ENCODE assay signal across 9 cellular contexts in the genomic region with DNA sequence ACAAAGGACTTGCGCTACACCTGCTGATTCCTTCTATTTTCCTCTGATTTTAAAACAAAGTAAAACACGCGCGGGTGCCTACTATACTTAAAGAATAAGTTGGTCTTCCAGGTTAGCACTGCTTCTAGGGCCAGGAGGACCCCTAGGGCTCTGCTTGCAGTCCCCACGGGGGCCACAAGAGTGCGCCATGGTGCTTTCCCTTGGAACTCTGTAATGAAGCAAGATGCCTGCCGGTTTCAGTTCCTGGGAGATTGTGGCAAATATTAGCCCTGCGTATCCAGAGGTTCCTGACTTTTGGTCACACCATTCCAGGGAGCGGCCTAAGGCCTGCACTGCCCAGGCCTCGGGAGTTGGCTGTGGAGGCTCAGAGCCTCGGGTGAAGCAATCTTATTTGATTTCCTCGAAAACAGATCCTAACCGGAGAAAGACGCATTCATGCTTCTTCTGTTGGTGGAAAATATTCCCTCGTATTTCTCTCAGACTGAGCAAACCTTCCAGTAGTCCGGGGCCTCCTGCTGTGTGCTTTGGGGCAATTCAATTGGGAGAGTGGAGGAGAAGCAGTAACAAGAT. TPM values are rescaled to one million over a fixed set of nuclear protein-coding genes. Genes with fewer than 3 reads are reported as not detected.
DNase-seq lines count a peak whose midpoint lies in the region; ATAC-seq, FAIRE-seq and TF ChIP-seq lines count a peak whose summit lies in the region.
"Had no signal": no experiment of that assay in that cellular context is flagged by ENCODE, and none has a peak within 500 bp of the region (broad histone marks: within the 10 kb centered on the region; RNA-seq: fewer than 3 reads in every experiment).

No MANE protein-coding gene starts in this region.

- intact Hi-C loops in gastrocnemius medialis (cut with DNase I; ENCODE audit: low total_unique reads), result no loop called here

- H3K27ac ChIP-seq in astrocyte (ENCODE audit: low read depth, low read length) (no peak overlapping the region), gastrocnemius medialis (no peak overlapping the region)

- peak; percentile 46 for DNase-seq in NK-92 treated with Interleukin-12 subunit alpha and Interleukin-12 subunit beta, amount 100 ng/mL, for 24 hours (lab: John Stamatoyannopoulos, UW)
- DNase-seq in NK-92 (lab: John Stamatoyannopoulos, UW; ENCODE audit: unreplicated experiment), result no peak
- DNase-seq in NCI-H128 (lab: John Stamatoyannopoulos, UW; ENCODE audit: unreplicated experiment), result peak; percentile 30
- peak; percentile 16 for DNase-seq in T follicular helper cell (ENCODE audit: low read depth)
- DNase-seq in astrocyte (ENCODE audit: low read depth), result peak; percentile 45
- peak in 50 of 51 donors; percentile 4 to 78 (median 50) for DNase-seq in hypothalamus (lab: John Stamatoyannopoulos, UW)
- peak; percentile 27 to 52 for DNase-seq in gastrocnemius medialis

- H2AFZ ChIP-seq in astrocyte (ENCODE audit: low read depth, low read length), result peak overlapping the region; percentile 61

- H3K79me2 ChIP-seq in astrocyte (ENCODE audit: insufficient read depth, low read length), result no peaks in the 10 kb centered on the region

- H3K9me3 Mint-ChIP-seq in astrocyte (ENCODE audit: unreplicated experiment), result peaks cover 4% of the 10 kb centered on the region
- H3K9me3 Mint-ChIP-seq: stimulated activated naive CD8-positive, alpha-beta T cell treated with anti-CD3 and anti-CD28 coated beads, Interleukin-15, Interleukin-2, amounts not matched to agents 100 ng/mL and 50 ng/mL, for 24 hours had no signal

- H3K36me3 Mint-ChIP-seq in astrocyte (ENCODE audit: low read depth, unreplicated experiment), result no peaks in the 10 kb centered on the region

- peak overlapping the region; percentile 84 for H3K27ac Mint-ChIP-seq in astrocyte (ENCODE audit: unreplicated experiment)
- H3K27ac Mint-ChIP-seq: stimulated activated naive CD8-positive, alpha-beta T cell treated with anti-CD3 and anti-CD28 coated beads, Interleukin-15, Interleukin-2, amounts not matched to agents 100 ng/mL and 50 ng/mL, for 24 hours had no signal

- peak overlapping the region; percentile 58 for H3K4me2 ChIP-seq in astrocyte (ENCODE audit: low read length)

- peak; percentile 97 for TF ChIP-seq CTCF in astrocyte (IDR thresholded peaks at IDR 0.05; ENCODE audit: insufficient read depth, low read depth, low read length)
- peak; percentile 5 to 70 (median 58) for TF ChIP-seq CTCF in gastrocnemius medialis (IDR thresholded peaks at IDR 0.05 in 4 of 5, conservative IDR thresholded peaks at IDR 0.05 in 1 of 5)

- no peaks in the 10 kb centered on the region for H3K27me3 ChIP-seq in astrocyte (ENCODE audit: insufficient read depth, low read length)
- H3K27me3 ChIP-seq in gastrocnemius medialis, result no peaks in the 10 kb centered on the region

- H4K20me1 ChIP-seq in astrocyte (ENCODE audit: insufficient read depth, low read length), result no peaks in the 10 kb centered on the region

- H3K27me3 Mint-ChIP-seq in astrocyte (ENCODE audit: low read depth, unreplicated experiment), result no peaks in the 10 kb centered on the region

- H3K4me3 ChIP-seq in astrocyte (ENCODE audit: insufficient read depth, low read depth, low read length) (no peak overlapping the region), gastrocnemius medialis (peak overlapping the region in 2 of 4 donors; percentile 13 to 36)

- H3K9me3 ChIP-seq in astrocyte (ENCODE audit: insufficient read depth, low read depth, low read length), result no peaks in the 10 kb centered on the region
- H3K9me3 ChIP-seq in gastrocnemius medialis, result no peaks in the 10 kb centered on the region

- peaks cover 23% of the 10 kb centered on the region for H3K4me1 Mint-ChIP-seq in astrocyte (ENCODE audit: low read depth, unreplicated experiment)

- peak overlapping the region; percentile 45 for H3K9ac ChIP-seq in astrocyte (ENCODE audit: low read length)

- in situ Hi-C loops in gastrocnemius medialis (cut with MboI; ENCODE audit: low sequenced_read_pairs in 4 of 4), result no loop called here

- H3K4me1 ChIP-seq in astrocyte (ENCODE audit: insufficient read depth, low read length) (peaks cover 21% of the 10 kb centered on the region), gastrocnemius medialis (no peaks in the 10 kb centered on the region)

- no peak for TF ChIP-seq POLR2A in gastrocnemius medialis (IDR thresholded peaks at IDR 0.05)

- H3K4me3 Mint-ChIP-seq in astrocyte (ENCODE audit: unreplicated experiment), result no peak overlapping the region
- H3K4me3 Mint-ChIP-seq: stimulated activated naive CD8-positive, alpha-beta T cell treated with anti-CD3 and anti-CD28 coated beads, Interleukin-15, Interleukin-2, amounts not matched to agents 100 ng/mL and 50 ng/mL, for 24 hours had no signal

- no peaks in the 10 kb centered on the region for H3K36me3 ChIP-seq in astrocyte (ENCODE audit: insufficient read depth, low read length)
- H3K36me3 ChIP-seq in gastrocnemius medialis, result no peaks in the 10 kb centered on the region

- no peak for FAIRE-seq in astrocyte (lab: Jason Lieb, UNC)

- ATAC-seq in gastrocnemius medialis (peak; percentile 51 to 52), GM19351 (IDR thresholded peaks at IDR 0.05; ENCODE audit: unreplicated experiment) (no peak)

RNA-seq across cellular contexts. Expression of gene ADAM30, which starts 25.3 kb away (rescaled TPM):
- not detected in 2 replicates for total RNA-seq in astrocyte
- not detected for total RNA-seq in gastrocnemius medialis

RNA-seq across cellular contexts. Expression of gene REG4, which starts 59.7 kb away (rescaled TPM):
- total RNA-seq in astrocyte (not detected in 2 replicates), gastrocnemius medialis (not detected)
